ENCODE assay signal across 12 cellular contexts in genomic region chr17:55580596-55581133, GRCh38.
DNase-seq lines count a peak whose midpoint lies in the region; ATAC-seq lines count a peak whose summit lies in the region.
"Had no signal": no experiment of that assay in that cellular context is flagged by ENCODE, and none has a peak within 500 bp of the region (broad histone marks: within the 10 kb centered on the region; RNA-seq: fewer than 3 reads in every experiment).

No MANE protein-coding gene starts in this region.

- peaks cover 13% of the 10 kb centered on the region for H3K4me1 ChIP-seq in CD4-positive, CD25-positive, alpha-beta regulatory T cell (ENCODE audit: control insufficient read depth, insufficient read depth, low read length, poor library complexity, severe bottlenecking)
- no peaks in the 10 kb centered on the region for H3K4me1 ChIP-seq in HAP-1

- ATAC-seq in CD4-positive, CD25-positive, alpha-beta regulatory T cell (ENCODE audit: low read depth in 2 of 2), result no peak
- ATAC-seq in GM18873 (IDR thresholded peaks at IDR 0.05; ENCODE audit: low FRiP score, unreplicated experiment) (peak; percentile 55), GM21786 (IDR thresholded peaks at IDR 0.05; ENCODE audit: unreplicated experiment) (peak; percentile 47), HG03354 (IDR thresholded peaks at IDR 0.05; ENCODE audit: poor library complexity, severe bottlenecking, unreplicated experiment) (peak; percentile 59)

- H3K4me3 Mint-ChIP-seq in CD4-positive, CD25-positive, alpha-beta regulatory T cell, result no peak overlapping the region
- H3K4me3 Mint-ChIP-seq: activated naive CD8-positive, alpha-beta T cell treated with anti-CD3 and anti-CD28 coated beads, Interleukin-2, amount 10 ng/mL, durations not matched to agents 7 days and 5 days had no signal

- H3K36me3 Mint-ChIP-seq in CD4-positive, CD25-positive, alpha-beta regulatory T cell, result no peaks in the 10 kb centered on the region
- H3K36me3 Mint-ChIP-seq: activated naive CD8-positive, alpha-beta T cell treated with anti-CD3 and anti-CD28 coated beads, Interleukin-2, amount 10 ng/mL, durations not matched to agents 7 days and 5 days had no signal

- peaks cover 0 to 12% (median 5%) of the 10 kb centered on the region in 4 donors for H3K4me1 Mint-ChIP-seq in CD4-positive, CD25-positive, alpha-beta regulatory T cell

- peak in 1 of 3 donors; percentile 16 for DNase-seq in CD4-positive, CD25-positive, alpha-beta regulatory T cell
- DNase-seq in HAP-1 (ENCODE audit: low spot score in 2 of 2) (no peak), NCI-H524 (lab: John Stamatoyannopoulos, UW) (no peak), dedifferentiated amniotic fluid mesenchymal stem cell (ENCODE audit: extremely low spot score) (no peak)
- DNase-seq in activated CD4-positive, alpha-beta T cell treated with anti-CD3 and anti-CD28 coated beads for 4 hours, result no peak
- DNase-seq: activated CD4-positive, alpha-beta T cell treated with anti-CD3 and anti-CD28 coated beads, Interleukin-2, amount 50 U/mL, for 1 hour; activated naive CD8-positive, alpha-beta T cell treated with anti-CD3 and anti-CD28 coated beads, Interleukin-2, amount 10 ng/mL, durations not matched to agents 7 days and 5 days; NCI-H774; testis had no signal

- in situ Hi-C loops in HAP-1 (cut with MboI; ENCODE audit: low sequenced_read_pairs), result no loop called here

- peak overlapping the region; percentile 28 for H3K4me3 ChIP-seq in CD4-positive, CD25-positive, alpha-beta regulatory T cell (ENCODE audit: low read depth, low read length)
- no peak overlapping the region for H3K4me3 ChIP-seq in HAP-1
- H3K4me3 ChIP-seq: testis had no signal

- H3K27ac ChIP-seq in CD4-positive, CD25-positive, alpha-beta regulatory T cell (ENCODE audit: insufficient read depth, low read length, poor library complexity, severe bottlenecking), result no peak overlapping the region
- H3K27ac ChIP-seq: testis had no signal

- H3K36me3 ChIP-seq in CD4-positive, CD25-positive, alpha-beta regulatory T cell (ENCODE audit: control insufficient read depth, insufficient read depth, low read length), result no peaks in the 10 kb centered on the region
- H3K36me3 ChIP-seq in HAP-1 (replicated peaks), result no peaks in the 10 kb centered on the region

- no peaks in the 10 kb centered on the region for H3K9me3 ChIP-seq in CD4-positive, CD25-positive, alpha-beta regulatory T cell (ENCODE audit: control insufficient read depth in 2 of 2, low read length in 2 of 2)
- no peaks in the 10 kb centered on the region for H3K9me3 ChIP-seq in HAP-1
- H3K9me3 ChIP-seq: testis had no signal

- peak overlapping the region in 1 of 3 donors; percentile 72 for H3K27ac Mint-ChIP-seq in CD4-positive, CD25-positive, alpha-beta regulatory T cell
- H3K27ac Mint-ChIP-seq: activated naive CD8-positive, alpha-beta T cell treated with anti-CD3 and anti-CD28 coated beads, Interleukin-2, amount 10 ng/mL, durations not matched to agents 7 days and 5 days had no signal

- no peaks in the 10 kb centered on the region for H3K27me3 ChIP-seq in CD4-positive, CD25-positive, alpha-beta regulatory T cell (ENCODE audit: control insufficient read depth, insufficient read depth, low read length)
- no peaks in the 10 kb centered on the region; the same call in 1 of the 2 replicates for H3K27me3 ChIP-seq in HAP-1 (ENCODE audit: low read depth)
- H3K27me3 ChIP-seq: testis had no signal

- H3K9me3 Mint-ChIP-seq in CD4-positive, CD25-positive, alpha-beta regulatory T cell, result no peaks in the 10 kb centered on the region
- H3K9me3 Mint-ChIP-seq: activated naive CD8-positive, alpha-beta T cell treated with anti-CD3 and anti-CD28 coated beads, Interleukin-2, amount 10 ng/mL, durations not matched to agents 7 days and 5 days had no signal

- H3K27me3 Mint-ChIP-seq in CD4-positive, CD25-positive, alpha-beta regulatory T cell, result no peaks in the 10 kb centered on the region

Comparison
In these comparisons a context has a peak if more than half of its experiments do, and no peak if none do; other contexts are left out.
1. ATAC-seq: peak in GM18873 (single experiment), GM21786 (single experiment) and HG03354 (single experiment); none in CD4-positive, CD25-positive, alpha-beta regulatory T cell (0 of 2).